15 cellular contexts compared by ENCODE assay signal in the genomic region with DNA sequence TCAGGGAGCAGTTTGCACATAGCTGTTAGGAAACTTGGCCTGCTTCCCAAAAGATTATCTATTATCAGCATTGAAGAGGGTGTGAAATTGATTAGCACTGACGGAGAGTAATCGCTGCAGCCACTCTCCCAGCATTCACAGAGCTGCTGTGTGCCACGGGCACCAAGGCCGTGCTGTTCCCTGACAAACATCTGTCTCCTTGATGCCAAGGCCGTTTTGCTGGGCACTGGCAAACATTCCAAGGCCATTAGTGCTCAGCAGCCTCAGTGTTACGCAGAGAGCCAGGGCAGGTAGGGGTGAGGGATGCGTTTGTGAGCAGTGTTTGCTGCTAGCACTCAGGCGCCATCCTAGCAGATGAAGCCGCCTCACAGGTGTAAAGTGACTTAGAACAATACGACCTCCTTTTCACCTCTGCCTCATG. TPM values are rescaled to one million over a fixed set of nuclear protein-coding genes. Genes with fewer than 3 reads are reported as not detected.
DNase-seq lines count a peak whose midpoint lies in the region; ATAC-seq and TF ChIP-seq lines count a peak whose summit lies in the region.
"Had no signal": no experiment of that assay in that cellular context is flagged by ENCODE, and none has a peak within 500 bp of the region (broad histone marks: within the 10 kb centered on the region; RNA-seq: fewer than 3 reads in every experiment).

No MANE protein-coding gene starts in this region.

- peak overlapping the region; percentile 10 for H3K4me3 Mint-ChIP-seq in endodermal cell
- no peak overlapping the region for H3K4me3 Mint-ChIP-seq in progenitor cell of endocrine pancreas (ENCODE audit: low read depth)
- H3K4me3 Mint-ChIP-seq: activated CD8-positive, alpha-beta T cell treated with anti-CD3 and anti-CD28 coated beads for 36 hours; CD14-positive monocyte had no signal

- H3K4me1 ChIP-seq in endodermal cell (ENCODE audit: control insufficient read depth, insufficient read depth, low read length) (peaks cover 50% of the 10 kb centered on the region), colonic mucosa (no peaks in the 10 kb centered on the region)
- H3K4me1 ChIP-seq: tibial nerve had no signal

- ATAC-seq in HG02759 (IDR thresholded peaks at IDR 0.05; ENCODE audit: unreplicated experiment), result no peak
- ATAC-seq: activated CD8-positive, alpha-beta T cell treated with anti-CD3 and anti-CD28 coated beads for 36 hours had no signal

- H3K9ac ChIP-seq in endodermal cell (ENCODE audit: extremely low read depth, low read length, poor library complexity, severe bottlenecking) (peak overlapping the region; percentile 26), colonic mucosa (ENCODE audit: low read depth in 2 of 2, low read length in 2 of 2) (no peak overlapping the region)

- H3K36me3 ChIP-seq in endodermal cell (ENCODE audit: control insufficient read depth, insufficient read depth, low read length), result peaks cover 27% of the 10 kb centered on the region
- H3K36me3 ChIP-seq in colonic mucosa, result no peaks in the 10 kb centered on the region

- TF ChIP-seq CTCF in endodermal cell (conservative IDR thresholded peaks at IDR 0.05), result no peak
- TF ChIP-seq CTCF in progenitor cell of endocrine pancreas (IDR thresholded peaks at IDR 0.05; ENCODE audit: unreplicated experiment), result no peak
- no peak for TF ChIP-seq CTCF in colonic mucosa (IDR thresholded peaks at IDR 0.05)

- WGBS in endodermal cell (ENCODE audit: insufficient coverage in 1 of 2, insufficient read length in 1 of 2), 2 experiments, result 52 to 67% methylated on average over 8 to 10 of the region's 10 CpGs

- H3K27me3 ChIP-seq in endodermal cell (ENCODE audit: control insufficient read depth, insufficient read depth, low read length, poor library complexity, severe bottlenecking) (no peaks in the 10 kb centered on the region), colonic mucosa (no peaks in the 10 kb centered on the region)
- H3K27me3 ChIP-seq: tibial nerve had no signal

- peak overlapping the region; percentile 90 for H3K27ac Mint-ChIP-seq in endodermal cell
- H3K27ac Mint-ChIP-seq in progenitor cell of endocrine pancreas, result peak overlapping the region; percentile 27
- H3K27ac Mint-ChIP-seq: activated CD8-positive, alpha-beta T cell treated with anti-CD3 and anti-CD28 coated beads for 36 hours had no signal

- H3K9me3 ChIP-seq in endodermal cell (ENCODE audit: control insufficient read depth, low read length) (no peaks in the 10 kb centered on the region), colonic mucosa (no peaks in the 10 kb centered on the region)
- H3K9me3 ChIP-seq: tibial nerve had no signal

- H3K27ac ChIP-seq in endodermal cell (ENCODE audit: low read depth, low read length), result no peak overlapping the region
- no peak overlapping the region for H3K27ac ChIP-seq in colonic mucosa
- H3K27ac ChIP-seq: tibial nerve had no signal

- H3K27me3 Mint-ChIP-seq in endodermal cell (ENCODE audit: insufficient read depth) (no peaks in the 10 kb centered on the region), progenitor cell of endocrine pancreas (no peaks in the 10 kb centered on the region)
- H3K27me3 Mint-ChIP-seq: activated CD8-positive, alpha-beta T cell treated with anti-CD3 and anti-CD28 coated beads for 36 hours had no signal

- no peaks in the 10 kb centered on the region for H3K9me3 Mint-ChIP-seq in endodermal cell
- H3K9me3 Mint-ChIP-seq in progenitor cell of endocrine pancreas (ENCODE audit: low read depth), result no peaks in the 10 kb centered on the region
- H3K9me3 Mint-ChIP-seq: activated CD8-positive, alpha-beta T cell treated with anti-CD3 and anti-CD28 coated beads for 36 hours; CD14-positive monocyte had no signal

- intact Hi-C loops in colonic mucosa (cut with DNase I), result no loop called here

- peaks cover 68% of the 10 kb centered on the region for H3K4me1 Mint-ChIP-seq in endodermal cell
- H3K4me1 Mint-ChIP-seq in progenitor cell of endocrine pancreas (ENCODE audit: low read depth), result peaks cover 36% of the 10 kb centered on the region
- H3K4me1 Mint-ChIP-seq: CD14-positive monocyte had no signal

- H3K4me3 ChIP-seq in endodermal cell (ENCODE audit: low read length) (peak overlapping the region; percentile 37), colonic mucosa (no peak overlapping the region)
- H3K4me3 ChIP-seq: tibial nerve had no signal

- H3K36me3 Mint-ChIP-seq in endodermal cell (ENCODE audit: low read depth) (peaks cover 35% of the 10 kb centered on the region), progenitor cell of endocrine pancreas (ENCODE audit: insufficient read depth) (peaks cover 17% of the 10 kb centered on the region)

- peak; percentile 56 for DNase-seq in NCI-H146 (lab: John Stamatoyannopoulos, UW)
- DNase-seq in NCI-H146 treated with DMSO at 0.1 percent for 48 hours (lab: John Stamatoyannopoulos, UW; ENCODE audit: unreplicated experiment), result no peak
- DNase-seq in NCI-H748 (lab: John Stamatoyannopoulos, UW; ENCODE audit: unreplicated experiment), result peak; percentile 84
- peak; percentile 79 for DNase-seq in endodermal cell
- no peak for DNase-seq in progenitor cell of endocrine pancreas (ENCODE audit: low spot score, unreplicated experiment)
- no peak for DNase-seq in cerebellar cortex (ENCODE audit: low spot score)
- no peak for DNase-seq in colonic mucosa
- DNase-seq: activated CD8-positive, alpha-beta T cell treated with anti-CD3 and anti-CD28 coated beads for 36 hours; amygdala; kidney; NCI-H226; nucleus accumbens had no signal

RNA-seq across cellular contexts. Expression of a gene that starts 57.7 kb away (rescaled TPM):
- 1 to 10 TPM; 1.4 to 2.9 TPM for total RNA-seq in endodermal cell
- 27.8 TPM for polyA plus RNA-seq in endodermal cell (2013, experiment 1 of 2)
- 22.4 TPM for polyA plus RNA-seq in endodermal cell (2013, experiment 2 of 2)
- 5.0 and 6.2 TPM in 2 replicates for total RNA-seq in progenitor cell of endocrine pancreas
- total RNA-seq in colonic mucosa, result 1 to 10 TPM; 1.4 to 1.5 TPM
- total RNA-seq: activated CD8-positive, alpha-beta T cell treated with anti-CD3 and anti-CD28 coated beads for 36 hours had no signal
- polyA plus RNA-seq: CD14-positive monocyte had no signal

Comparison
In these comparisons a context has a peak if more than half of its experiments do, and no peak if none do; other contexts are left out.
1. DNase-seq: peak in NCI-H146 (single experiment), NCI-H748 (single experiment) and endodermal cell (single experiment); none in NCI-H146 treated with DMSO at 0.1 percent for 48 hours (single experiment), progenitor cell of endocrine pancreas (single experiment), cerebellar cortex (single experiment) and colonic mucosa (single experiment).